Comparison of ENCODE assay signal across 35 cellular contexts in the genomic region with DNA sequence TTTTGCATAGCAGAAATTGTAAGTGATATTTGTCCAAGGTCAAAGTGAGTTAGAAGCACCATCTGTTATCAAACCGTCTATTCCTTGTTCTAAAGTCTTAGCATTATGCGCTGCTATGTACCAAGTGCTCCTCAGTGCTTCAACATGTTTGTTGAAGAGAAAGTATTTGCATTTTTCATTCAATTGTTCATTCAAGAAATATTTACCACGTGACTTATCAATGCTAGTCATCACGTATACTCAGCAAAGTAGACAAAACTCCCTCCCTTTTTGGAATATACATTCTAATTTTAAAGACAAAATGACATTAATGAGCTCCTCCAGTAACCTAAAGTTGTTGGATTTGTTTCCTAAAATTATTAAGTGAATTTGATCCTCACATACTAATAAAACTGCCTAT.
"Had no signal": no experiment of that assay in that cellular context is flagged by ENCODE, and none has a peak within 500 bp of the region (broad histone marks: within the 10 kb centered on the region; RNA-seq: fewer than 3 reads in every experiment).

No MANE protein-coding gene starts in this region.

- H3K4me3 ChIP-seq: MG63 had no signal

- H3K9me3 ChIP-seq: MG63 had no signal

- H3K27me3 ChIP-seq: MG63 had no signal

- DNase-seq: Karpas-422, Kasumi-1, MG63, MM.1S, MV-4-11, NCI-H1048, NCI-H1092, NCI-H1092 treated with DMSO at 0.1 percent for 48 hours, NCI-H1105, NCI-H1105 treated with DMSO at 0.1 percent for 48 hours, NCI-H1417, NCI-H1417 treated with DMSO at 0.1 percent for 48 hours, NCI-H1436, NCI-H1436 treated with DMSO at 0.1 percent for 48 hours, NCI-H146, NCI-H1694, NCI-H1694 treated with DMSO at 0.1 percent for 48 hours, NCI-H187, NCI-H187 treated with DMSO at 0.1 percent for 48 hours, NCI-H1930, NCI-H2029, NCI-H2029 treated with DMSO at 0.1 percent for 48 hours, NCI-H2081, NCI-H2081 treated with DMSO at 0.1 percent for 48 hours, NCI-H2107, NCI-H2171, NCI-H2171 treated with DMSO at 0.1 percent for 48 hours, NCI-H2227 treated with DMSO at 0.1 percent for 48 hours, NCI-H226, NCI-H345, NCI-H446, NCI-H446 treated with DMSO at 0.1 percent for 48 hours, NCI-H510A, NCI-H510A treated with DMSO at 0.1 percent for 48 hours, NCI-H524 had no signal

- H3K36me3 ChIP-seq: MG63 had no signal
